23 cellular contexts compared by ENCODE assay signal in the genomic region with DNA sequence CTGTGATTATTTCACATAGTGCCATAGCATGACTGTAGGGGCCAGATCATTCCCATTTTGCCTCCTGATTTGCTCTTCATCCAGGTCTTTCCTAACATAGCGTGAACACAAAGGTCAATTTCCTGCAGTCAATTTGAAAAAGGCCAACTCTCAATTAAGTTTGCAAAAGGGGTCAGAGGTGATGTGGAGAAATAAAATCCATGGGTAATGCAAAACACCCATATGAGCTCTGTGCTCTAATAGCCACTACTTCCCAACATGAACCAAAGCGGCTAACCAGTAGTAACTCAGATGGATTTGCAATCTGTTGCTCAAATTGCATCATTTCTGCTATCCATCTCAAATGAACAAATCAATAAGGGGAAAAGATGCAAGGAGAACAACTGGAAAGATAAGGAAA.
"Had no signal": no experiment of that assay in that cellular context is flagged by ENCODE, and none has a peak within 500 bp of the region (broad histone marks: within the 10 kb centered on the region; RNA-seq: fewer than 3 reads in every experiment).

No MANE protein-coding gene starts in this region.

- ATAC-seq: esophagus mucosa; gastrocnemius medialis; left cardiac atrium; left ventricle myocardium superior; naive thymus-derived CD4-positive, alpha-beta T cell; psoas muscle; sciatic nerve; stimulated activated memory B cell treated with anti-CD40 and anti-IgM and Interleukin-4, amounts not matched to agents 10 μg/mL and 1 μg/mL and 100 μg/mL, for 72 hours; stimulated activated naive CD8-positive, alpha-beta T cell treated with anti-CD3 and anti-CD28 coated beads, Interleukin-15, amount 100 ng/mL, for 72 hours; upper lobe of right lung had no signal

- DNase-seq: effector memory CD4-positive, alpha-beta T cell; gastrocnemius medialis; immature natural killer cell; kidney; left cardiac atrium; left ventricle myocardium superior; mammary epithelial cell; naive thymus-derived CD4-positive, alpha-beta T cell; nephron progenitor cell; psoas muscle; retina; spleen; stimulated activated CD4-positive, alpha-beta T cell treated with anti-CD3 and anti-CD28 coated beads, Interleukin-15, amount 100 ng/mL, for 24 hours; stimulated activated CD4-positive, alpha-beta T cell treated with anti-CD3 and anti-CD28 coated beads, Interleukin-1b, Interleukin-23, amount 100 ng/mL, for 48 hours; stimulated activated CD4-positive, alpha-beta T cell treated with anti-CD3 and anti-CD28 coated beads, Interleukin-4, amount 100 ng/mL, for 24 hours; stimulated activated naive CD8-positive, alpha-beta T cell treated with anti-CD3 and anti-CD28 coated beads, Interleukin-15, amount 100 ng/mL, for 72 hours; testis; upper lobe of right lung had no signal

- H3K36me3 ChIP-seq: gastrocnemius medialis, spleen, tibial nerve, upper lobe of right lung had no signal

- H3K4me3 ChIP-seq: gastrocnemius medialis, psoas muscle, spleen, testis, tibial nerve, upper lobe of right lung had no signal

- H3K9me3 ChIP-seq: gastrocnemius medialis, psoas muscle, testis, upper lobe of right lung had no signal

- H3K4me1 ChIP-seq: gastrocnemius medialis, parathyroid adenoma, psoas muscle, spleen, testis, tibial nerve, upper lobe of right lung had no signal

- H2AFZ ChIP-seq: parathyroid adenoma had no signal

- H3K27ac ChIP-seq: gastrocnemius medialis, parathyroid adenoma, psoas muscle, spleen, testis, tibial nerve, upper lobe of right lung had no signal

- H3K27me3 ChIP-seq: spleen, testis, tibial nerve, upper lobe of right lung had no signal

- H3K79me2 ChIP-seq: parathyroid adenoma had no signal
